1 cellular context compared by ENCODE assay signal in the genomic region with DNA sequence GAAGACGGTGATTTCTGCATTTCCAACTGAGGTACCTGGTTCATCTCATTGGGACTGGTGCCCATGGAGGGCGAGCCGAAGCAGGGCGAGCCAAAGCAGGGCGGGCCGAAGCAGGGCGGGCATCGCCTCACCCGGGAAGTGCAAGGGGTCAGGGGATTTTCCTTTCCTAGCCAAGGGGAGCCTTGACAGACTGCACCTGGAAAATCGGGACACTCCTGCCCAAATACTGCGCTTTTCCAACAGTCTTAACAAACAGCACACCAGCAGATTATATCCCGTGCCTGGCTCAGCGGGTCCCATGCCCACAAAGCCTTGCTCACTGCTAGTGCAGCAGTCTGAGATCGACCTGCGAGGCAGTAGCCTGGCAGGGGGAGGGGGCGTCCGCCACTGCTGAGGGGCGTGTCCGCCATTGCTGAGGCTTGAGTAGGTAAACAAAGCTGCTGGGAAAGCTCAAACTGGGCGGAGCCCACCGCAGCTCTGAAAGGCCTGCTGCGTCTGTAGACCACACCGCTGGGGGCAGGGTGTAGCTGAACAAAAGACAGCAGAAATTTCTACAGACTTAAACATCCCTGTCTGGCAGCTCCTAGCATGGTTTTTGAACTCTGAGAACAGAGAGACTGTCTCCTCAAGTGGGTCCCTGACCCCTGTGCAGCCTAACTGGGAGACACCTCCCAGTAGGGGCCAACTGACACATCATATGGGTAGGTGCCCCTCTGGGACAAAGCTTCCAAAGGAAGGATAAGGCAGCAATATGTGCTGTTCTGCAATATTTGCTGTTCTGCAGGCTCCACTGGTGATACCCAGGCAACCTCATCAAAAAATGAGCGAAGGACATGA.
A peak's percentile ranks its signal among the peaks of the same experiment; 100 is the strongest.
TF ChIP-seq lines count a peak whose summit lies in the region.

No MANE protein-coding gene starts in this region.

TF ChIP-seq in HepG2, 621 proteins besides CTCF, POLR2A, EP300 and RAD21 (continued from another document and continues in another):
- TF ChIP-seq, protein P1, sequence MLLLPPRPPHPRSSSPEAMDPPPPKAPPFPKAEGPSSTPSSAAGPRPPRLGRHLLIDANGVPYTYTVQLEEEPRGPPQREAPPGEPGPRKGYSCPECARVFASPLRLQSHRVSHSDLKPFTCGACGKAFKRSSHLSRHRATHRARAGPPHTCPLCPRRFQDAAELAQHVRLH (CRISPR knock-in tag; IDR thresholded peaks at IDR 0.05; ENCODE audit: borderline replicate concordance, low read depth): peak; percentile 77; the same call in 1 of the 2 replicates
- TF ChIP-seq ZNF567 (CRISPR knock-in tag; IDR thresholded peaks at IDR 0.05; ENCODE audit: borderline replicate concordance): no peak
- TF ChIP-seq, protein P2, sequence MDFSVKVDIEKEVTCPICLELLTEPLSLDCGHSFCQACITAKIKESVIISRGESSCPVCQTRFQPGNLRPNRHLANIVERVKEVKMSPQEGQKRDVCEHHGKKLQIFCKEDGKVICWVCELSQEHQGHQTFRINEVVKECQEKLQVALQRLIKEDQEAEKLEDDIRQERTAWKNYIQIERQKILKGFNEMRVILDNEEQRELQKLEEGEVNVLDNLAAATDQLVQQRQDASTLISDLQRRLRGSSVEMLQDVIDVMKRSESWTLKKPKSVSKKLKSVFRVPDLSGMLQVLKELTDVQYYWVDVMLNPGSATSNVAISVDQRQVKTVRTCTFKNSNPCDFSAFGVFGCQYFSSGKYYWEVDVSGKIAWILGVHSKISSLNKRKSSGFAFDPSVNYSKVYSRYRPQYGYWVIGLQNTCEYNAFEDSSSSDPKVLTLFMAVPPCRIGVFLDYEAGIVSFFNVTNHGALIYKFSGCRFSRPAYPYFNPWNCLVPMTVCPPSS (IDR thresholded peaks at IDR 0.05): no peak
- 0 out of 2 replicates have a peak, but pooled peaks have one; percentile 42 for TF ChIP-seq HHEX (CRISPR knock-in tag; IDR thresholded peaks at IDR 0.05)
- TF ChIP-seq SOX5 (CRISPR knock-in tag; IDR thresholded peaks at IDR 0.05; ENCODE audit: borderline replicate concordance): peak; percentile 56; the same call in 1 of the 2 replicates
- TF ChIP-seq, protein P3, sequence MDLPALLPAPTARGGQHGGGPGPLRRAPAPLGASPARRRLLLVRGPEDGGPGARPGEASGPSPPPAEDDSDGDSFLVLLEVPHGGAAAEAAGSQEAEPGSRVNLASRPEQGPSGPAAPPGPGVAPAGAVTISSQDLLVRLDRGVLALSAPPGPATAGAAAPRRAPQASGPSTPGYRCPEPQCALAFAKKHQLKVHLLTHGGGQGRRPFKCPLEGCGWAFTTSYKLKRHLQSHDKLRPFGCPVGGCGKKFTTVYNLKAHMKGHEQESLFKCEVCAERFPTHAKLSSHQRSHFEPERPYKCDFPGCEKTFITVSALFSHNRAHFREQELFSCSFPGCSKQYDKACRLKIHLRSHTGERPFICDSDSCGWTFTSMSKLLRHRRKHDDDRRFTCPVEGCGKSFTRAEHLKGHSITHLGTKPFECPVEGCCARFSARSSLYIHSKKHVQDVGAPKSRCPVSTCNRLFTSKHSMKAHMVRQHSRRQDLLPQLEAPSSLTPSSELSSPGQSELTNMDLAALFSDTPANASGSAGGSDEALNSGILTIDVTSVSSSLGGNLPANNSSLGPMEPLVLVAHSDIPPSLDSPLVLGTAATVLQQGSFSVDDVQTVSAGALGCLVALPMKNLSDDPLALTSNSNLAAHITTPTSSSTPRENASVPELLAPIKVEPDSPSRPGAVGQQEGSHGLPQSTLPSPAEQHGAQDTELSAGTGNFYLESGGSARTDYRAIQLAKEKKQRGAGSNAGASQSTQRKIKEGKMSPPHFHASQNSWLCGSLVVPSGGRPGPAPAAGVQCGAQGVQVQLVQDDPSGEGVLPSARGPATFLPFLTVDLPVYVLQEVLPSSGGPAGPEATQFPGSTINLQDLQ (CRISPR knock-in tag; IDR thresholded peaks at IDR 0.05): no peak
- TF ChIP-seq, protein P4, sequence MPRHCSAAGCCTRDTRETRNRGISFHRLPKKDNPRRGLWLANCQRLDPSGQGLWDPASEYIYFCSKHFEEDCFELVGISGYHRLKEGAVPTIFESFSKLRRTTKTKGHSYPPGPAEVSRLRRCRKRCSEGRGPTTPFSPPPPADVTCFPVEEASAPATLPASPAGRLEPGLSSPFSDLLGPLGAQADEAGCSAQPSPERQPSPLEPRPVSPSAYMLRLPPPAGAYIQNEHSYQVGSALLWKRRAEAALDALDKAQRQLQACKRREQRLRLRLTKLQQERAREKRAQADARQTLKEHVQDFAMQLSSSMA (CRISPR knock-in tag; IDR thresholded peaks at IDR 0.05): 0 out of 2 replicates have a peak, but pooled peaks have one; percentile 56
- TF ChIP-seq KLF12 (CRISPR knock-in tag; IDR thresholded peaks at IDR 0.05; ENCODE audit: borderline replicate concordance): peak; percentile 83; the same call in 1 of the 2 replicates
- TF ChIP-seq ZFP62 (CRISPR knock-in tag; IDR thresholded peaks at IDR 0.05): no peak
- peak; percentile 88 for TF ChIP-seq ZNF274 (CRISPR knock-in tag; IDR thresholded peaks at IDR 0.05)
- 0 out of 2 replicates have a peak, but pooled peaks have one; percentile 30 for TF ChIP-seq SMAD9 (CRISPR knock-in tag; IDR thresholded peaks at IDR 0.05)
- TF ChIP-seq, protein P5, sequence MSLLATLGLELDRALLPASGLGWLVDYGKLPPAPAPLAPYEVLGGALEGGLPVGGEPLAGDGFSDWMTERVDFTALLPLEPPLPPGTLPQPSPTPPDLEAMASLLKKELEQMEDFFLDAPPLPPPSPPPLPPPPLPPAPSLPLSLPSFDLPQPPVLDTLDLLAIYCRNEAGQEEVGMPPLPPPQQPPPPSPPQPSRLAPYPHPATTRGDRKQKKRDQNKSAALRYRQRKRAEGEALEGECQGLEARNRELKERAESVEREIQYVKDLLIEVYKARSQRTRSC (CRISPR knock-in tag; IDR thresholded peaks at IDR 0.05; ENCODE audit: low read depth): no peak
- TF ChIP-seq ZFP90 (CRISPR knock-in tag; IDR thresholded peaks at IDR 0.05; ENCODE audit: borderline replicate concordance): peak; percentile 81; the same call in 1 of the 2 replicates
- TF ChIP-seq, protein P6, sequence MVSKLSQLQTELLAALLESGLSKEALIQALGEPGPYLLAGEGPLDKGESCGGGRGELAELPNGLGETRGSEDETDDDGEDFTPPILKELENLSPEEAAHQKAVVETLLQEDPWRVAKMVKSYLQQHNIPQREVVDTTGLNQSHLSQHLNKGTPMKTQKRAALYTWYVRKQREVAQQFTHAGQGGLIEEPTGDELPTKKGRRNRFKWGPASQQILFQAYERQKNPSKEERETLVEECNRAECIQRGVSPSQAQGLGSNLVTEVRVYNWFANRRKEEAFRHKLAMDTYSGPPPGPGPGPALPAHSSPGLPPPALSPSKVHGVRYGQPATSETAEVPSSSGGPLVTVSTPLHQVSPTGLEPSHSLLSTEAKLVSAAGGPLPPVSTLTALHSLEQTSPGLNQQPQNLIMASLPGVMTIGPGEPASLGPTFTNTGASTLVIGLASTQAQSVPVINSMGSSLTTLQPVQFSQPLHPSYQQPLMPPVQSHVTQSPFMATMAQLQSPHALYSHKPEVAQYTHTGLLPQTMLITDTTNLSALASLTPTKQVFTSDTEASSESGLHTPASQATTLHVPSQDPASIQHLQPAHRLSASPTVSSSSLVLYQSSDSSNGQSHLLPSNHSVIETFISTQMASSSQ (IDR thresholded peaks at IDR 0.05; ENCODE audit: low read depth): no peak
- TF ChIP-seq, protein P6 (CRISPR knock-in tag; IDR thresholded peaks at IDR 0.05; ENCODE audit: borderline replicate concordance): peak; percentile 66; the same call in 1 of the 2 replicates
- TF ChIP-seq SRSF4 (IDR thresholded peaks at IDR 0.05; ENCODE audit: low read depth, low read length, poor library complexity, severe bottlenecking): no peak
- peak; percentile 56; the same call in 1 of the 2 replicates for TF ChIP-seq NFATC3 (CRISPR knock-in tag; IDR thresholded peaks at IDR 0.05)
- no peak for TF ChIP-seq ZNF570 (CRISPR knock-in tag; IDR thresholded peaks at IDR 0.05; ENCODE audit: borderline replicate concordance)
- no peak for TF ChIP-seq PCBP1 (IDR thresholded peaks at IDR 0.05; ENCODE audit: borderline replicate concordance, low read depth, low read length)
- TF ChIP-seq CHD2 (IDR thresholded peaks at IDR 0.05; ENCODE audit: low read depth, low read length): no peak
- no peak for TF ChIP-seq ZNF205 (CRISPR knock-in tag; IDR thresholded peaks at IDR 0.05)
- TF ChIP-seq, protein P7, sequence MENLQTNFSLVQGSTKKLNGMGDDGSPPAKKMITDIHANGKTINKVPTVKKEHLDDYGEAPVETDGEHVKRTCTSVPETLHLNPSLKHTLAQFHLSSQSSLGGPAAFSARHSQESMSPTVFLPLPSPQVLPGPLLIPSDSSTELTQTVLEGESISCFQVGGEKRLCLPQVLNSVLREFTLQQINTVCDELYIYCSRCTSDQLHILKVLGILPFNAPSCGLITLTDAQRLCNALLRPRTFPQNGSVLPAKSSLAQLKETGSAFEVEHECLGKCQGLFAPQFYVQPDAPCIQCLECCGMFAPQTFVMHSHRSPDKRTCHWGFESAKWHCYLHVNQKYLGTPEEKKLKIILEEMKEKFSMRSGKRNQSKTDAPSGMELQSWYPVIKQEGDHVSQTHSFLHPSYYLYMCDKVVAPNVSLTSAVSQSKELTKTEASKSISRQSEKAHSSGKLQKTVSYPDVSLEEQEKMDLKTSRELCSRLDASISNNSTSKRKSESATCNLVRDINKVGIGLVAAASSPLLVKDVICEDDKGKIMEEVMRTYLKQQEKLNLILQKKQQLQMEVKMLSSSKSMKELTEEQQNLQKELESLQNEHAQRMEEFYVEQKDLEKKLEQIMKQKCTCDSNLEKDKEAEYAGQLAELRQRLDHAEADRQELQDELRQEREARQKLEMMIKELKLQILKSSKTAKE (CRISPR knock-in tag; IDR thresholded peaks at IDR 0.05; ENCODE audit: borderline replicate concordance): no peak
- TF ChIP-seq, protein P8, sequence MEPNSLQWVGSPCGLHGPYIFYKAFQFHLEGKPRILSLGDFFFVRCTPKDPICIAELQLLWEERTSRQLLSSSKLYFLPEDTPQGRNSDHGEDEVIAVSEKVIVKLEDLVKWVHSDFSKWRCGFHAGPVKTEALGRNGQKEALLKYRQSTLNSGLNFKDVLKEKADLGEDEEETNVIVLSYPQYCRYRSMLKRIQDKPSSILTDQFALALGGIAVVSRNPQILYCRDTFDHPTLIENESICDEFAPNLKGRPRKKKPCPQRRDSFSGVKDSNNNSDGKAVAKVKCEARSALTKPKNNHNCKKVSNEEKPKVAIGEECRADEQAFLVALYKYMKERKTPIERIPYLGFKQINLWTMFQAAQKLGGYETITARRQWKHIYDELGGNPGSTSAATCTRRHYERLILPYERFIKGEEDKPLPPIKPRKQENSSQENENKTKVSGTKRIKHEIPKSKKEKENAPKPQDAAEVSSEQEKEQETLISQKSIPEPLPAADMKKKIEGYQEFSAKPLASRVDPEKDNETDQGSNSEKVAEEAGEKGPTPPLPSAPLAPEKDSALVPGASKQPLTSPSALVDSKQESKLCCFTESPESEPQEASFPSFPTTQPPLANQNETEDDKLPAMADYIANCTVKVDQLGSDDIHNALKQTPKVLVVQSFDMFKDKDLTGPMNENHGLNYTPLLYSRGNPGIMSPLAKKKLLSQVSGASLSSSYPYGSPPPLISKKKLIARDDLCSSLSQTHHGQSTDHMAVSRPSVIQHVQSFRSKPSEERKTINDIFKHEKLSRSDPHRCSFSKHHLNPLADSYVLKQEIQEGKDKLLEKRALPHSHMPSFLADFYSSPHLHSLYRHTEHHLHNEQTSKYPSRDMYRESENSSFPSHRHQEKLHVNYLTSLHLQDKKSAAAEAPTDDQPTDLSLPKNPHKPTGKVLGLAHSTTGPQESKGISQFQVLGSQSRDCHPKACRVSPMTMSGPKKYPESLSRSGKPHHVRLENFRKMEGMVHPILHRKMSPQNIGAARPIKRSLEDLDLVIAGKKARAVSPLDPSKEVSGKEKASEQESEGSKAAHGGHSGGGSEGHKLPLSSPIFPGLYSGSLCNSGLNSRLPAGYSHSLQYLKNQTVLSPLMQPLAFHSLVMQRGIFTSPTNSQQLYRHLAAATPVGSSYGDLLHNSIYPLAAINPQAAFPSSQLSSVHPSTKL (CRISPR knock-in tag; IDR thresholded peaks at IDR 0.05): peak; percentile 88
- peak; percentile 81 for TF ChIP-seq TBX2 (CRISPR knock-in tag; IDR thresholded peaks at IDR 0.05; ENCODE audit: borderline replicate concordance)
- TF ChIP-seq, protein P9, sequence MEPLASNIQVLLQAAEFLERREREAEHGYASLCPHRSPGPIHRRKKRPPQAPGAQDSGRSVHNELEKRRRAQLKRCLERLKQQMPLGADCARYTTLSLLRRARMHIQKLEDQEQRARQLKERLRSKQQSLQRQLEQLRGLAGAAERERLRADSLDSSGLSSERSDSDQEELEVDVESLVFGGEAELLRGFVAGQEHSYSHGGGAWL (CRISPR knock-in tag; IDR thresholded peaks at IDR 0.05): no peak
- TF ChIP-seq, protein P10, sequence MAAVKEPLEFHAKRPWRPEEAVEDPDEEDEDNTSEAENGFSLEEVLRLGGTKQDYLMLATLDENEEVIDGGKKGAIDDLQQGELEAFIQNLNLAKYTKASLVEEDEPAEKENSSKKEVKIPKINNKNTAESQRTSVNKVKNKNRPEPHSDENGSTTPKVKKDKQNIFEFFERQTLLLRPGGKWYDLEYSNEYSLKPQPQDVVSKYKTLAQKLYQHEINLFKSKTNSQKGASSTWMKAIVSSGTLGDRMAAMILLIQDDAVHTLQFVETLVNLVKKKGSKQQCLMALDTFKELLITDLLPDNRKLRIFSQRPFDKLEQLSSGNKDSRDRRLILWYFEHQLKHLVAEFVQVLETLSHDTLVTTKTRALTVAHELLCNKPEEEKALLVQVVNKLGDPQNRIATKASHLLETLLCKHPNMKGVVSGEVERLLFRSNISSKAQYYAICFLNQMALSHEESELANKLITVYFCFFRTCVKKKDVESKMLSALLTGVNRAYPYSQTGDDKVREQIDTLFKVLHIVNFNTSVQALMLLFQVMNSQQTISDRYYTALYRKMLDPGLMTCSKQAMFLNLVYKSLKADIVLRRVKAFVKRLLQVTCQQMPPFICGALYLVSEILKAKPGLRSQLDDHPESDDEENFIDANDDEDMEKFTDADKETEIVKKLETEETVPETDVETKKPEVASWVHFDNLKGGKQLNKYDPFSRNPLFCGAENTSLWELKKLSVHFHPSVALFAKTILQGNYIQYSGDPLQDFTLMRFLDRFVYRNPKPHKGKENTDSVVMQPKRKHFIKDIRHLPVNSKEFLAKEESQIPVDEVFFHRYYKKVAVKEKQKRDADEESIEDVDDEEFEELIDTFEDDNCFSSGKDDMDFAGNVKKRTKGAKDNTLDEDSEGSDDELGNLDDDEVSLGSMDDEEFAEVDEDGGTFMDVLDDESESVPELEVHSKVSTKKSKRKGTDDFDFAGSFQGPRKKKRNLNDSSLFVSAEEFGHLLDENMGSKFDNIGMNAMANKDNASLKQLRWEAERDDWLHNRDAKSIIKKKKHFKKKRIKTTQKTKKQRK (IDR thresholded peaks at IDR 0.05; ENCODE audit: low read length): no peak
